ENCODE assay signal across 1 cellular context in the genomic region with DNA sequence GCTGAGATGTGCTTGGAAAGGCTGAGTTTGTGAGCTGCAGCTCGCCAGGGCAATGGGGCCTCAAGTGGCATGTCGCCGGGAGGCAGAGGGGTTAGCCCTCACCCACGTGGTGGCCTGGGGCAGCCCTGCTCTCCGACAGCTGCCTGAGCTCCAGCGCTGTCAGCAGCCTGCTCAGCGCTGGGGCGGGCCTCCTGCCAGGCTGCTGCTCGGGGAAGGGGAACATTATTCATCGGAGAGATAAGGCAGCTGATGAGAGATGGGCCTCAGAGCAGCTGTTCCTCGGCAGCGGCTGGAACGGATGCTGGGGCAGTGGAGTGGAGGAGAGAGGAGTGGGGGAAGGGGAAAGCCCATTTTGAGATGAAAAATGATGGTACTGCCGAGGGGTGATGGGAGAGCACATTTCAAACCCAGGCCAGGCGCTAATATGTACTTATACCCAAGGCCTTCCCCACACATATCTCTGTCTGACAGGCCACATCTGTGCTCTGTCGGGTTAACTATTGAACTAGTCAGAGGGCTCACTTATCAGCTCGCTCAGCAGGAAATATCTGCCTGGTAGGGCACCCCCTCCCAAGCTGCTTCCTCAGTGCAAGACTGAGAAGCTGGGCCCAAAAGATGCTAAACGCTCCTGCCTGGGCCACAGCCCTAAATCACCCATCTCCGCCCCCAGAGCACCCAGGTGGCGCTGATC.
TF ChIP-seq lines count a peak whose summit lies in the region.

No MANE protein-coding gene starts in this region.

TF ChIP-seq in K562, 482 proteins besides CTCF, POLR2A, EP300 and RAD21 (continued from another document and continues in another):
- no peak for TF ChIP-seq CHAMP1 (IDR thresholded peaks at IDR 0.05)
- peak; percentile 92 for TF ChIP-seq NFIC (IDR thresholded peaks at IDR 0.05)
- TF ChIP-seq ETV6 (IDR thresholded peaks at IDR 0.05; ENCODE audit: borderline replicate concordance in 1 of 2, low read depth in 2 of 2, low read length in 1 of 2), result no peak
- TF ChIP-seq ETV6 (CRISPR knock-in tag; IDR thresholded peaks at IDR 0.05; ENCODE audit: borderline replicate concordance), result no peak
- 0 out of 2 replicates have a peak, but pooled peaks have one; percentile 40 for TF ChIP-seq ZNF165 (CRISPR knock-in tag; IDR thresholded peaks at IDR 0.05; ENCODE audit: borderline replicate concordance)
- TF ChIP-seq TRIM24 (IDR thresholded peaks at IDR 0.05), result peak; percentile 91 to 94
- TF ChIP-seq, protein P1, sequence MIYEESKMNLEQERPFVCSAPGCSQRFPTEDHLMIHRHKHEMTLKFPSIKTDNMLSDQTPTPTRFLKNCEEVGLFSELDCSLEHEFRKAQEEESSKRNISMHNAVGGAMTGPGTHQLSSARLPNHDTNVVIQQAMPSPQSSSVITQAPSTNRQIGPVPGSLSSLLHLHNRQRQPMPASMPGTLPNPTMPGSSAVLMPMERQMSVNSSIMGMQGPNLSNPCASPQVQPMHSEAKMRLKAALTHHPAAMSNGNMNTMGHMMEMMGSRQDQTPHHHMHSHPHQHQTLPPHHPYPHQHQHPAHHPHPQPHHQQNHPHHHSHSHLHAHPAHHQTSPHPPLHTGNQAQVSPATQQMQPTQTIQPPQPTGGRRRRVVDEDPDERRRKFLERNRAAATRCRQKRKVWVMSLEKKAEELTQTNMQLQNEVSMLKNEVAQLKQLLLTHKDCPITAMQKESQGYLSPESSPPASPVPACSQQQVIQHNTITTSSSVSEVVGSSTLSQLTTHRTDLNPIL (CRISPR knock-in tag; IDR thresholded peaks at IDR 0.05), result no peak
- TF ChIP-seq GABPB2 (CRISPR knock-in tag; conservative IDR thresholded peaks at IDR 0.05), result no peak
- peak; percentile 52 for TF ChIP-seq SP1 (CRISPR knock-in tag; IDR thresholded peaks at IDR 0.05)
- no peak for TF ChIP-seq ZNF76 (CRISPR knock-in tag; IDR thresholded peaks at IDR 0.05; ENCODE audit: borderline replicate concordance)
- TF ChIP-seq MBD2 (IDR thresholded peaks at IDR 0.05; ENCODE audit: borderline replicate concordance, low read depth), result peak; percentile 71
- no peak for TF ChIP-seq SRSF9 (IDR thresholded peaks at IDR 0.05; ENCODE audit: borderline replicate concordance, low read depth, low read length)
- peak; percentile 99 for TF ChIP-seq MEIS2 (IDR thresholded peaks at IDR 0.05; ENCODE audit: partially characterized antibody)
- peak; percentile 71; the same call in 1 of the 2 replicates for TF ChIP-seq ZNF644 (tag; IDR thresholded peaks at IDR 0.05; ENCODE audit: low read depth)
- TF ChIP-seq FOS (IDR thresholded peaks at IDR 0.05; ENCODE audit: extremely low read depth, insufficient read length), result no peak
- TF ChIP-seq ZNF436 (CRISPR knock-in tag; IDR thresholded peaks at IDR 0.05), result no peak
- no peak for TF ChIP-seq GTF3C2 (IDR thresholded peaks at IDR 0.05; ENCODE audit: borderline replicate concordance, extremely low read depth, insufficient read length)
- no peak for TF ChIP-seq HMG20B (CRISPR knock-in tag; IDR thresholded peaks at IDR 0.05)
- no peak for TF ChIP-seq HDAC8 (tag; IDR thresholded peaks at IDR 0.05)
- peak; percentile 93 for TF ChIP-seq SMARCA4 (IDR thresholded peaks at IDR 0.05)
- TF ChIP-seq, protein P2, sequence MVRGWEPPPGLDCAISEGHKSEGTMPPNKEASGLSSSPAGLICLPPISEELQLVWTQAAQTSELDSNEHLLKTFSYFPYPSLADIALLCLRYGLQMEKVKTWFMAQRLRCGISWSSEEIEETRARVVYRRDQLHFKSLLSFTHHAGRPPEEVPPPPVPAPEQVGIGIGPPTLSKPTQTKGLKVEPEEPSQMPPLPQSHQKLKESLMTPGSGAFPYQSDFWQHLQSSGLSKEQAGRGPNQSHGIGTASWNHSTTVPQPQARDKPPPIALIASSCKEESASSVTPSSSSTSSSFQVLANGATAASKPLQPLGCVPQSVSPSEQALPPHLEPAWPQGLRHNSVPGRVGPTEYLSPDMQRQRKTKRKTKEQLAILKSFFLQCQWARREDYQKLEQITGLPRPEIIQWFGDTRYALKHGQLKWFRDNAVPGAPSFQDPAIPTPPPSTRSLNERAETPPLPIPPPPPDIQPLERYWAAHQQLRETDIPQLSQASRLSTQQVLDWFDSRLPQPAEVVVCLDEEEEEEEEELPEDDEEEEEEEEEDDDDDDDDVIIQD (CRISPR knock-in tag; IDR thresholded peaks at IDR 0.05), result no peak
- no peak for TF ChIP-seq ZC3H4 (CRISPR knock-in tag; IDR thresholded peaks at IDR 0.05; ENCODE audit: borderline replicate concordance)
- no peak for TF ChIP-seq MTF1 (CRISPR knock-in tag; IDR thresholded peaks at IDR 0.05; ENCODE audit: borderline replicate concordance)
- no peak; the same call in 1 of the 2 replicates for TF ChIP-seq MAFG (tag; conservative IDR thresholded peaks at IDR 0.05)
- no peak for TF ChIP-seq POLR2H (tag; IDR thresholded peaks at IDR 0.05; ENCODE audit: low read depth)
- TF ChIP-seq OTX1 (CRISPR knock-in tag; IDR thresholded peaks at IDR 0.05), result peak; percentile 78
- no peak for TF ChIP-seq FOXP1 (CRISPR knock-in tag; IDR thresholded peaks at IDR 0.05)
- TF ChIP-seq CBX1 (IDR thresholded peaks at IDR 0.05; ENCODE audit: low read depth), result peak; percentile 57; the same call in 1 of the 2 replicates
- no peak for TF ChIP-seq ZNF146 (CRISPR knock-in tag; IDR thresholded peaks at IDR 0.05; ENCODE audit: unreplicated experiment)
- no peak for TF ChIP-seq DLX4 (CRISPR knock-in tag; IDR thresholded peaks at IDR 0.05)
- TF ChIP-seq, protein P3, sequence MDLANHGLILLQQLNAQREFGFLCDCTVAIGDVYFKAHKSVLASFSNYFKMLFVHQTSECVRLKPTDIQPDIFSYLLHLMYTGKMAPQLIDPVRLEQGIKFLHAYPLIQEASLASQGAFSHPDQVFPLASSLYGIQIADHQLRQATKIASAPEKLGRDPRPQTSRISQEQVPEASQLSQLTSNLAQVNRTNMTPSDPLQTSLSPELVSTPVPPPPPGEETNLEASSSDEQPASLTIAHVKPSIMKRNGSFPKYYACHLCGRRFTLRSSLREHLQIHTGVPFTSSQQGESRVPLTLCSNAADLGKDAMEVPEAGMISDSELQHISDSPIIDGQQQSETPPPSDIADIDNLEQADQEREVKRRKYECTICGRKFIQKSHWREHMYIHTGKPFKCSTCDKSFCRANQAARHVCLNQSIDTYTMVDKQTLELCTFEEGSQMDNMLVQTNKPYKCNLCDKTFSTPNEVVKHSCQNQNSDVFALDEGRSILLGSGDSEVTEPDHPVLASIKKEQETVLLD (IDR thresholded peaks at IDR 0.05), result no peak
- no peak for TF ChIP-seq FOXK1 (CRISPR knock-in tag; IDR thresholded peaks at IDR 0.05; ENCODE audit: borderline replicate concordance)
- TF ChIP-seq TFAM (CRISPR knock-in tag; conservative IDR thresholded peaks at IDR 0.05), result no peak
- TF ChIP-seq SIN3A (IDR thresholded peaks at IDR 0.05; ENCODE audit: borderline replicate concordance in 2 of 2, control insufficient read depth in 1 of 2, low read depth in 2 of 2, low read length in 2 of 2), result no peak
- no peak for TF ChIP-seq MIER1 (IDR thresholded peaks at IDR 0.05; ENCODE audit: low read depth)
- TF ChIP-seq, protein P4, sequence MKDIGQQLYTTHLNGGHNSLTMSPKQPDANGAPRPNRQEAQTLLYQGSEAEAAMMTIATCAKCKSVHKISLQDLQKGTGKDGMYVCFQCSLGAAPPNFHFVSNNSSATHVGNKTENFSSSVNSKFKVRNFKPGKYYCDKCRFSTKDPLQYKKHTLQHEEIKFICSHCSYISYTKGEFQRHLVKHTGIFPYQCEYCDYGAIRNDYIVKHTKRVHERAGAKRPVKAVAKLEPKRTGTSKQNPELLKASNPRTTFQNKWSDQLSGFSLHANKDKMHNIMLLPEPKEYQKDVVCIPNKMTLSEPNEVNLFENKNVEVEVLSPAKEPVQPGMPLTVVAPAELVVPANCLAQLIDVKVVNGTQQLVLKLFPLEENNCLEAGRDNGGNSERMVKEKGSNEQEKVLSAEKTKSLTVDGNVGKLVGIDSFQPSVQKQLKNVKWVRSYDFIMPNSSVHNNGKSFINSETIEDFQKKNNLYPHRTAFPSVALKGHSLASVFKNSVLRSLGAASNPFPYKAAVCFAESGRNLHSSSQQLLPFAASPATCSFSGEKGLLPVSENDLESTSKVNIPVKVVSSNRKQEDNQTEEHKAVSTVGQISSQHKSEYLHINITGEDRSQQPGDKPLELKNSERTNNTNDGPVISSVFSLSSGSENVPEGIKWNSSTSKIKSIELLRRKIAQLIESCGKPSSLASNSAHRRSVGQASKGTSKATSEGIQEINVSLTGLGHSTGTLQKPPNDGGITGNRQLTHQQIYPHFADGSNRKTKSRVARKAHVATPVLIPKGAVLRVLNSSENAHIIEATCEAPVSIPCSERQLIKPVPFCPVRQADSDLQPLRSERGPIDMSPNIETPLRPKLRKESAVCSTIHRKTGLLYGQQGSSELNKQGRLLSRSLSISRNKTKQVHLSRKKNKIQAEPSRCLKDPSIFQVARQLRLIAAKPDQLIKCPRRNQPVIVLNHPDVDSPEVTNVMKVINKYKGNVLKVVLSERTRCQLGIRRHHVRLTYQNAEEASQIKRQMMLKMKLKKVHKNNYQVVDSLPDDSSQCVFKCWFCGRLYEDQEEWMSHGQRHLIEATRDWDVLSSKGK (CRISPR knock-in tag; IDR thresholded peaks at IDR 0.05), result no peak
- TF ChIP-seq SRSF3 (IDR thresholded peaks at IDR 0.05; ENCODE audit: insufficient read depth, low read length), result no peak
- peak; percentile 60 to 79 for TF ChIP-seq KDM1A (IDR thresholded peaks at IDR 0.05)
- TF ChIP-seq, protein P5, sequence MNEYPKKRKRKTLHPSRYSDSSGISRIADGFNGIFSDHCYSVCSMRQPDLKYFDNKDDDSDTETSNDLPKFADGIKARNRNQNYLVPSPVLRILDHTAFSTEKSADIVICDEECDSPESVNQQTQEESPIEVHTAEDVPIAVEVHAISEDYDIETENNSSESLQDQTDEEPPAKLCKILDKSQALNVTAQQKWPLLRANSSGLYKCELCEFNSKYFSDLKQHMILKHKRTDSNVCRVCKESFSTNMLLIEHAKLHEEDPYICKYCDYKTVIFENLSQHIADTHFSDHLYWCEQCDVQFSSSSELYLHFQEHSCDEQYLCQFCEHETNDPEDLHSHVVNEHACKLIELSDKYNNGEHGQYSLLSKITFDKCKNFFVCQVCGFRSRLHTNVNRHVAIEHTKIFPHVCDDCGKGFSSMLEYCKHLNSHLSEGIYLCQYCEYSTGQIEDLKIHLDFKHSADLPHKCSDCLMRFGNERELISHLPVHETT (CRISPR knock-in tag; conservative IDR thresholded peaks at IDR 0.05 in 1 of 2, IDR thresholded peaks at IDR 0.05 in 1 of 2), result peak in 1 of 2 experiments; percentile 13; a peak in 1 of 4 replicates
- no peak; the same call in 1 of the 2 replicates for TF ChIP-seq PHB2 (IDR thresholded peaks at IDR 0.05; ENCODE audit: low read depth)
- peak; percentile 93 for TF ChIP-seq NCOR1 (IDR thresholded peaks at IDR 0.05)
- 0 out of 2 replicates have a peak, but pooled peaks have one; percentile 41 for TF ChIP-seq CBX5 (IDR thresholded peaks at IDR 0.05; ENCODE audit: borderline replicate concordance, low read depth)
- TF ChIP-seq RFX1 (IDR thresholded peaks at IDR 0.05), result no peak
- no peak for TF ChIP-seq NR1H2 (CRISPR knock-in tag; IDR thresholded peaks at IDR 0.05)
- TF ChIP-seq KLF10 (CRISPR knock-in tag; IDR thresholded peaks at IDR 0.05), result no peak
- TF ChIP-seq HNRNPL (IDR thresholded peaks at IDR 0.05; ENCODE audit: low read depth, low read length), result no peak
- 0 out of 2 replicates have a peak, but pooled peaks have one; percentile 68 for TF ChIP-seq ZNF274 (IDR thresholded peaks at IDR 0.05; ENCODE audit: borderline replicate concordance, low read depth, low read length)
- no peak for TF ChIP-seq STAT5B (CRISPR knock-in tag; IDR thresholded peaks at IDR 0.05)
- TF ChIP-seq ZNF507 (tag; conservative IDR thresholded peaks at IDR 0.05), result no peak
- no peak for TF ChIP-seq MEF2A (IDR thresholded peaks at IDR 0.05; ENCODE audit: control insufficient read depth, low read depth, low read length)
- peak; percentile 31; the same call in 1 of the 2 replicates for TF ChIP-seq E2F3 (CRISPR knock-in tag; IDR thresholded peaks at IDR 0.05)
